11 cellular contexts compared by ENCODE assay signal in genomic region chr10:77889277-77889903, GRCh38. TPM values are rescaled to one million over a fixed set of nuclear protein-coding genes. Genes with fewer than 3 reads are reported as not detected.
DNase-seq lines count a peak whose midpoint lies in the region; TF ChIP-seq lines count a peak whose summit lies in the region.
"Had no signal": no experiment of that assay in that cellular context is flagged by ENCODE, and none has a peak within 500 bp of the region (broad histone marks: within the 10 kb centered on the region; RNA-seq: fewer than 3 reads in every experiment).

No MANE protein-coding gene starts in this region.

- H3K4me1 ChIP-seq in mesenchymal stem cell (ENCODE audit: control insufficient read depth, insufficient read depth, low read depth, low read length) = peaks cover 23% of the 10 kb centered on the region
- H3K4me1 ChIP-seq: SJSA1 had no signal

- no peaks in the 10 kb centered on the region for H3K36me3 Mint-ChIP-seq in activated naive CD4-positive, alpha-beta T cell treated with anti-CD3 and anti-CD28 coated beads for 36 hours (ENCODE audit: low read depth)
- H3K36me3 Mint-ChIP-seq: activated naive CD4-positive, alpha-beta T cell treated with anti-CD3 and anti-CD28 coated beads, Interleukin-2, amount 50 U/mL, for 24 hours had no signal

- no peak overlapping the region for H2AK5ac ChIP-seq in mesenchymal stem cell (ENCODE audit: low read length, severe bottlenecking)

- no peak overlapping the region for H3K4ac ChIP-seq in mesenchymal stem cell (ENCODE audit: low read depth in 1 of 2, low read length in 2 of 2)

- no peak overlapping the region for H2BK12ac ChIP-seq in mesenchymal stem cell (ENCODE audit: low read length in 2 of 2)

- H3K4me1 Mint-ChIP-seq in activated naive CD4-positive, alpha-beta T cell treated with anti-CD3 and anti-CD28 coated beads for 36 hours (ENCODE audit: low read depth) = no peaks in the 10 kb centered on the region
- H3K4me1 Mint-ChIP-seq: activated naive CD4-positive, alpha-beta T cell treated with anti-CD3 and anti-CD28 coated beads, Interleukin-2, amount 50 U/mL, for 24 hours had no signal

- H4K8ac ChIP-seq in mesenchymal stem cell (ENCODE audit: low read length) = no peak overlapping the region

- TF ChIP-seq CTCF in epithelial cell of esophagus (IDR thresholded peaks at IDR 0.05; ENCODE audit: insufficient read depth, low read depth, low read length, missing control alignments) = no peak

- DNase-seq in NCI-H1417 (lab: John Stamatoyannopoulos, UW) (peak; percentile 11 to 72 (median 56)), NCI-H1417 treated with DMSO at 0.1 percent for 48 hours (lab: John Stamatoyannopoulos, UW) (no peak), epithelial cell of esophagus (ENCODE audit: low read depth) (peak; percentile 61), mesenchymal stem cell (peak; percentile 33), ureter (ENCODE audit: low spot score) (peak; percentile 75), NOMO-1 treated with dmso at 0.1 percent for 144 hours (lab: John Stamatoyannopoulos, UW; ENCODE audit: unreplicated experiment) (no peak)
- DNase-seq in effector CD4-positive, alpha-beta T cell = no peak
- DNase-seq in activated naive CD4-positive, alpha-beta T cell treated with anti-CD3 and anti-CD28 coated beads for 36 hours = no peak

- no peaks in the 10 kb centered on the region for H3K27me3 ChIP-seq in mesenchymal stem cell (ENCODE audit: control insufficient read depth in 1 of 2, insufficient read depth in 1 of 2, low read length in 2 of 2)
- H3K27me3 ChIP-seq: SJSA1 had no signal

- H3K9me3 ChIP-seq in mesenchymal stem cell (ENCODE audit: control insufficient read depth, low read length) = no peaks in the 10 kb centered on the region
- H3K9me3 ChIP-seq: A549, SJSA1 had no signal

- H3K79me1 ChIP-seq in mesenchymal stem cell (replicated peaks; ENCODE audit: low read length, poor library complexity, severe bottlenecking) = peaks cover 48% of the 10 kb centered on the region

- no peak overlapping the region for H2BK15ac ChIP-seq in mesenchymal stem cell (ENCODE audit: low read depth, poor library complexity, severe bottlenecking)

- H3K14ac ChIP-seq in mesenchymal stem cell (ENCODE audit: low read length in 2 of 2) = no peak overlapping the region

- no peak overlapping the region for H3K27ac Mint-ChIP-seq in activated naive CD4-positive, alpha-beta T cell treated with anti-CD3 and anti-CD28 coated beads for 36 hours
- H3K27ac Mint-ChIP-seq: activated naive CD4-positive, alpha-beta T cell treated with anti-CD3 and anti-CD28 coated beads, Interleukin-2, amount 50 U/mL, for 24 hours had no signal

- no peak overlapping the region for H2BK5ac ChIP-seq in mesenchymal stem cell (ENCODE audit: low read depth, low read length, poor library complexity, severe bottlenecking)

- H3K27ac ChIP-seq in mesenchymal stem cell (ENCODE audit: low read length, poor library complexity, severe bottlenecking) = no peak overlapping the region
- H3K27ac ChIP-seq: A549, SJSA1 had no signal

- no peak overlapping the region for H4K91ac ChIP-seq in mesenchymal stem cell (ENCODE audit: low read length)

- no peak overlapping the region for H3K18ac ChIP-seq in mesenchymal stem cell (ENCODE audit: low read depth in 1 of 2, low read length in 2 of 2)

- H2BK120ac ChIP-seq in mesenchymal stem cell (ENCODE audit: low read depth, low read length) = no peak overlapping the region

- 55% methylated on average over 8 of the region's 8 CpGs for WGBS in mesenchymal stem cell

- no peak overlapping the region for H2AFZ ChIP-seq in mesenchymal stem cell (ENCODE audit: low read depth, low read length)

- no peak overlapping the region for H3K4me2 ChIP-seq in mesenchymal stem cell (ENCODE audit: low read length, poor library complexity, severe bottlenecking)
- H3K4me2 ChIP-seq: A549 had no signal

- CTCF ChIA-PET in activated naive CD4-positive, alpha-beta T cell treated with anti-CD3 and anti-CD28 coated beads for 36 hours (lab: Charles Lee) = interaction anchor here (0.6 kb wide), 1 partner anchor 13 kb away, joined by 3 read pairs; no protein-coding TSS in a partner anchor

- H3K4me3 ChIP-seq in epithelial cell of esophagus (ENCODE audit: low read length) (no peak overlapping the region), mesenchymal stem cell (ENCODE audit: insufficient read depth in 1 of 2, low read depth in 1 of 2, low read length in 2 of 2) (no peak overlapping the region)
- H3K4me3 ChIP-seq: A549, SJSA1 had no signal

- no peaks in the 10 kb centered on the region for H3K27me3 Mint-ChIP-seq in activated naive CD4-positive, alpha-beta T cell treated with anti-CD3 and anti-CD28 coated beads for 36 hours (ENCODE audit: low read depth)
- H3K27me3 Mint-ChIP-seq: activated naive CD4-positive, alpha-beta T cell treated with anti-CD3 and anti-CD28 coated beads, Interleukin-2, amount 50 U/mL, for 24 hours had no signal

- intact Hi-C loops in activated naive CD4-positive, alpha-beta T cell treated with anti-CD3 and anti-CD28 coated beads for 36 hours (cut with micrococcal nuclease) = no loop called here

- H3K23ac ChIP-seq in mesenchymal stem cell (ENCODE audit: low read length in 2 of 2) = no peak overlapping the region

- no peak overlapping the region for H3K4me3 Mint-ChIP-seq in activated naive CD4-positive, alpha-beta T cell treated with anti-CD3 and anti-CD28 coated beads for 36 hours
- H3K4me3 Mint-ChIP-seq: activated naive CD4-positive, alpha-beta T cell treated with anti-CD3 and anti-CD28 coated beads, Interleukin-2, amount 50 U/mL, for 24 hours had no signal

- H3K9ac ChIP-seq in mesenchymal stem cell (ENCODE audit: low read length) = no peak overlapping the region

- no peaks in the 10 kb centered on the region for H3K9me3 Mint-ChIP-seq in activated naive CD4-positive, alpha-beta T cell treated with anti-CD3 and anti-CD28 coated beads for 36 hours
- H3K9me3 Mint-ChIP-seq: activated naive CD4-positive, alpha-beta T cell treated with anti-CD3 and anti-CD28 coated beads, Interleukin-2, amount 50 U/mL, for 24 hours had no signal

- peaks cover 0 to 3% of the 10 kb centered on the region in 2 experiments for H3K36me3 ChIP-seq in mesenchymal stem cell (ENCODE audit: control insufficient read depth in 1 of 2, insufficient read depth in 2 of 2, low read depth in 1 of 2, low read length in 2 of 2)
- H3K36me3 ChIP-seq: SJSA1 had no signal

RNA-seq across cellular contexts. Expression of gene DLG5, which starts 37.2 kb away (rescaled TPM):
- polyA plus RNA-seq in mesenchymal stem cell (2013, experiment 1 of 2) = 35.0 TPM
- polyA plus RNA-seq in mesenchymal stem cell (2013, experiment 2 of 2) = 33.7 TPM
- 75.7 TPM for total RNA-seq in ureter
- 1 to 10 TPM; 2.6 to 3.3 TPM for total RNA-seq in activated naive CD4-positive, alpha-beta T cell treated with anti-CD3 and anti-CD28 coated beads for 36 hours

Comparison
In these comparisons a context has a peak if more than half of its experiments do, and no peak if none do; other contexts are left out.
1. DNase-seq: peak in NCI-H1417 (3 of 3), epithelial cell of esophagus (single experiment), mesenchymal stem cell (single experiment) and ureter (single experiment); none in NCI-H1417 treated with DMSO at 0.1 percent for 48 hours (single experiment), NOMO-1 treated with dmso at 0.1 percent for 144 hours (single experiment), effector CD4-positive, alpha-beta T cell (single experiment) and activated naive CD4-positive, alpha-beta T cell treated with anti-CD3 and anti-CD28 coated beads for 36 hours (single experiment).
2. RNA of gene DLG5, which starts 37.2 kb away (total RNA-seq): 75.7 TPM in ureter (single experiment); 2.6 to 3.3 TPM in activated naive CD4-positive, alpha-beta T cell treated with anti-CD3 and anti-CD28 coated beads for 36 hours; every median in the first group is over 10 times any median in the second.